8 cellular contexts compared by ENCODE assay signal in the genomic region with DNA sequence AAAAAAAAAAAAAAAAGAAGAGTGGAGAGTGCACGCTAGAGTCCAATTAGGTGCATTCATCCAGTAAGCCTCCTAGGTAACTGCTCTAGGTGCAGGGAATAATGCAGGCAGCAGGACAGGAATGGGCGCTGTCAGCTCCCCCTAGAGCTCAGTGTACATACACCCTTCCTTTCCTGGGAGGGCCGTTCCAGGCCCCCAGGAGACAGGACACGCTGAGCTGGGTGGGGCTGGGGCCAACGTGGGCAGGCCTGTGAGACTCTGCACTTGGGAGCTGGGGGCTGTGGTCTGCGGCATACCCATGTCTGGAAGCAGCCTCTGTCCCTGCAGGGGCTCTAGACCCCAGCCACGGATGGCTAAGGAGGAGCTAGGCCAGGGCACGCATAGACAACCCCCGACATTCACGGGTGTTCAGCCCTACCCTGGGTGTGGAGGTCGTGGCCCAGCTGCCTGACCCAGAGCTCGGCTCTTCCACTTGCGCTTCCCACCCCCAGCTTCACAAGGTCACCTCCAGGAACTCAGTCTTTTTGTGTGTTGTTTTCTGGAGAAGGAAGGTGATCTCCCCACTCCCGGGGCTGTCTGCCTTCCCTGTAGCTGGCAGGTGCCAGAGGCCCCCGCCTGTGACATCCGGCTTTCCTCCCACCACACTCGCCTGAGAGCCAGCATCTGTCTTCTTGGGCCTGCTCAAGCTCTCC. TPM values are rescaled to one million over a fixed set of nuclear protein-coding genes. Genes with fewer than 3 reads are reported as not detected.
DNase-seq lines count a peak whose midpoint lies in the region; ATAC-seq and TF ChIP-seq lines count a peak whose summit lies in the region.

No MANE protein-coding gene starts in this region.

- DNase-seq in left ventricle myocardium inferior, result no peak
- DNase-seq in left cardiac atrium, result no peak
- DNase-seq in HK-2 (ENCODE audit: unreplicated experiment), result peak; percentile 45
- peak; percentile 87 for DNase-seq in SW480 (ENCODE audit: low spot score)
- DNase-seq in progenitor cell of endocrine pancreas (ENCODE audit: low spot score, unreplicated experiment), result no peak

- TF ChIP-seq CTCF in left ventricle myocardium inferior (IDR thresholded peaks at IDR 0.05; ENCODE audit: borderline replicate concordance) (peak; percentile 21), progenitor cell of endocrine pancreas (IDR thresholded peaks at IDR 0.05; ENCODE audit: unreplicated experiment) (peak; percentile 31)

- H3K9me3 ChIP-seq in left ventricle myocardium inferior (replicated peaks) (no peaks in the 10 kb centered on the region), esophagus (ENCODE audit: control insufficient read depth in 2 of 2, insufficient read depth in 1 of 2, low read depth in 1 of 2, low read length in 1 of 2) (no peaks in the 10 kb centered on the region)

- H3K4me1 ChIP-seq in left ventricle myocardium inferior (peaks cover 57% of the 10 kb centered on the region), esophagus (ENCODE audit: control insufficient read depth in 2 of 2, insufficient read depth in 2 of 2, low read length in 1 of 2) (peaks cover 11 to 31% of the 10 kb centered on the region in 2 donors)

- no peaks in the 10 kb centered on the region for H3K36me3 Mint-ChIP-seq in progenitor cell of endocrine pancreas (ENCODE audit: insufficient read depth)

- WGBS in esophagus, 2 donors, result 9 to 12% methylated on average over 17 of the region's 17 CpGs

- peaks cover 12% of the 10 kb centered on the region for H3K4me1 Mint-ChIP-seq in progenitor cell of endocrine pancreas (ENCODE audit: low read depth)

- no peaks in the 10 kb centered on the region for H3K27me3 Mint-ChIP-seq in progenitor cell of endocrine pancreas

- H3K9me3 Mint-ChIP-seq in progenitor cell of endocrine pancreas (ENCODE audit: low read depth), result no peaks in the 10 kb centered on the region

- H3K27ac ChIP-seq in left ventricle myocardium inferior (replicated peaks), result peak overlapping the region; percentile 97
- H3K27ac ChIP-seq in esophagus (ENCODE audit: low read depth in 2 of 2, low read length in 1 of 2), result peak overlapping the region; percentile 9 to 78

- H3K27me3 ChIP-seq in left ventricle myocardium inferior (ENCODE audit: low read depth) (no peaks in the 10 kb centered on the region), esophagus (ENCODE audit: control insufficient read depth in 1 of 2, insufficient read depth in 2 of 2, low read length in 2 of 2) (peaks cover 0 to 3% of the 10 kb centered on the region in 2 donors)

- H3K27ac Mint-ChIP-seq in progenitor cell of endocrine pancreas, result peak overlapping the region; percentile 90

- H3K4me3 Mint-ChIP-seq in progenitor cell of endocrine pancreas (ENCODE audit: low read depth), result peak overlapping the region; percentile 77

- ATAC-seq in left cardiac atrium, result no peak
- no peak for ATAC-seq in GM21529 (IDR thresholded peaks at IDR 0.05; ENCODE audit: unreplicated experiment)
- no peak for ATAC-seq in HG02870 (IDR thresholded peaks at IDR 0.05; ENCODE audit: unreplicated experiment)

- H3K4me3 ChIP-seq in left ventricle myocardium inferior, result peak overlapping the region; percentile 96
- H3K4me3 ChIP-seq in esophagus (ENCODE audit: low read depth in 1 of 2, low read length in 2 of 2), result peak overlapping the region; percentile 65 to 85

- H3K36me3 ChIP-seq in left ventricle myocardium inferior, result no peaks in the 10 kb centered on the region
- H3K36me3 ChIP-seq in esophagus (ENCODE audit: control insufficient read depth in 2 of 2, insufficient read depth in 2 of 2, low read length in 1 of 2), result no peaks in the 10 kb centered on the region

- intact Hi-C loops in left ventricle myocardium inferior (cut with micrococcal nuclease), result no loop called here
- intact Hi-C loops in left cardiac atrium (cut with DNase I), result loop anchor here in 1 of 2 donors (10.0 kb wide), 1 partner anchor 335 kb away; no protein-coding TSS in a partner anchor

RNA-seq across cellular contexts. Expression of a gene that starts 1.0 kb away (rescaled TPM):
- total RNA-seq in left ventricle myocardium inferior (30.7 TPM), left cardiac atrium (10 to 100 TPM; 32.5 to 36.8 TPM), progenitor cell of endocrine pancreas (44.2 and 44.9 TPM in 2 replicates)
- polyA plus RNA-seq in esophagus, result 10 to 100 TPM; 17.9 to 22.4 TPM

RNA-seq across cellular contexts. Expression of a gene that starts 5.0 kb away (rescaled TPM):
- total RNA-seq in left ventricle myocardium inferior (62.5 TPM), left cardiac atrium (10 to 100 TPM; 53.7 to 56.8 TPM), progenitor cell of endocrine pancreas (98.6 and 107 TPM in 2 replicates)
- 10 to 100 TPM in 1 of 2 donors, 1 to 10 TPM in 1; 6.5 to 11.5 TPM for polyA plus RNA-seq in esophagus

RNA-seq across cellular contexts. Expression of a gene that starts 6.3 kb away (rescaled TPM):
- total RNA-seq in left ventricle myocardium inferior, result 0.49 TPM
- under 1 TPM; 0.50 to 0.56 TPM for total RNA-seq in left cardiac atrium
- polyA plus RNA-seq in esophagus, result under 1 TPM; 0.28 to 0.86 TPM
- 2.5 and 3.2 TPM in 2 replicates for total RNA-seq in progenitor cell of endocrine pancreas

RNA-seq across cellular contexts. Expression of a gene that starts 6.9 kb away (rescaled TPM):
- 12.0 TPM for total RNA-seq in left ventricle myocardium inferior
- 10 to 100 TPM; 12.0 to 15.8 TPM for total RNA-seq in left cardiac atrium
- 1 to 10 TPM; 1.6 to 3.4 TPM for polyA plus RNA-seq in esophagus
- 8.1 and 9.2 TPM in 2 replicates for total RNA-seq in progenitor cell of endocrine pancreas

RNA-seq across cellular contexts. Expression of a gene that starts 14.4 kb away (rescaled TPM):
- total RNA-seq in left ventricle myocardium inferior (0.08 TPM), left cardiac atrium (1 to 10 TPM in 1 of 2 donors, under 1 TPM in 1; 0.32 to 1.0 TPM), progenitor cell of endocrine pancreas (4.3 TPM in 2 replicates)
- polyA plus RNA-seq in esophagus, result 10 to 100 TPM in 1 of 2 donors, 1 to 10 TPM in 1; 8.0 to 13.0 TPM

Comparison
In these comparisons a context has a peak if more than half of its experiments do, and no peak if none do; other contexts are left out.
1. DNase-seq: peak in HK-2 (single experiment) and SW480 (single experiment); none in left ventricle myocardium inferior (single experiment), left cardiac atrium (single experiment) and progenitor cell of endocrine pancreas (single experiment).